Comparison of ENCODE assay signal across 1 cellular context in genomic region chr6:34658605-34659218, GRCh38.
TF ChIP-seq lines count a peak whose summit lies in the region.

No MANE protein-coding gene starts in this region.

TF ChIP-seq in HepG2, 621 proteins besides CTCF, POLR2A, EP300 and RAD21 (continued from another document):
- TF ChIP-seq HNF4A (CRISPR knock-in tag; IDR thresholded peaks at IDR 0.05) (0 out of 2 replicates have a peak, but pooled peaks have one; percentile 10), ZBTB14 (CRISPR knock-in tag; IDR thresholded peaks at IDR 0.05) (no peak), ZNF770 (CRISPR knock-in tag; IDR thresholded peaks at IDR 0.05) (peak; percentile 35; the same call in 1 of the 2 replicates), POGZ (CRISPR knock-in tag; IDR thresholded peaks at IDR 0.05) (0 out of 2 replicates have a peak, but pooled peaks have one; percentile 6), ZSCAN22 (CRISPR knock-in tag; IDR thresholded peaks at IDR 0.05) (no peak), ZNF501 (CRISPR knock-in tag; IDR thresholded peaks at IDR 0.05) (peak; percentile 9; the same call in 1 of the 2 replicates), PHF21A (CRISPR knock-in tag; IDR thresholded peaks at IDR 0.05) (peak; percentile 18; the same call in 1 of the 2 replicates), KDM2A (CRISPR knock-in tag; IDR thresholded peaks at IDR 0.05; ENCODE audit: borderline replicate concordance, low read depth) (0 out of 2 replicates have a peak, but pooled peaks have one; percentile 9), FOXP1 (IDR thresholded peaks at IDR 0.05) (no peak), FOXP1 (CRISPR knock-in tag; IDR thresholded peaks at IDR 0.05) (no peak), ZNF329 (CRISPR knock-in tag; IDR thresholded peaks at IDR 0.05; ENCODE audit: low read depth) (no peak), RERE (CRISPR knock-in tag; IDR thresholded peaks at IDR 0.05; ENCODE audit: low read depth) (no peak), CEBPG (CRISPR knock-in tag; IDR thresholded peaks at IDR 0.05) (peak; percentile 39; the same call in 1 of the 2 replicates)
- TF ChIP-seq, protein P1, sequence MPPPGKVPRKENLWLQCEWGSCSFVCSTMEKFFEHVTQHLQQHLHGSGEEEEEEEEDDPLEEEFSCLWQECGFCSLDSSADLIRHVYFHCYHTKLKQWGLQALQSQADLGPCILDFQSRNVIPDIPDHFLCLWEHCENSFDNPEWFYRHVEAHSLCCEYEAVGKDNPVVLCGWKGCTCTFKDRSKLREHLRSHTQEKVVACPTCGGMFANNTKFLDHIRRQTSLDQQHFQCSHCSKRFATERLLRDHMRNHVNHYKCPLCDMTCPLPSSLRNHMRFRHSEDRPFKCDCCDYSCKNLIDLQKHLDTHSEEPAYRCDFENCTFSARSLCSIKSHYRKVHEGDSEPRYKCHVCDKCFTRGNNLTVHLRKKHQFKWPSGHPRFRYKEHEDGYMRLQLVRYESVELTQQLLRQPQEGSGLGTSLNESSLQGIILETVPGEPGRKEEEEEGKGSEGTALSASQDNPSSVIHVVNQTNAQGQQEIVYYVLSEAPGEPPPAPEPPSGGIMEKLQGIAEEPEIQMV (CRISPR knock-in tag; IDR thresholded peaks at IDR 0.05; ENCODE audit: low read depth) = 0 out of 2 replicates have a peak, but pooled peaks have one; percentile 16
TF ChIP-seq in HepG2: peak in this region for 13.
